9 cellular contexts compared by ENCODE assay signal in genomic region chr22:37660709-37661045, GRCh38. TPM values are rescaled to one million over a fixed set of nuclear protein-coding genes. Genes with fewer than 3 reads are reported as not detected.
DNase-seq lines count a peak whose midpoint lies in the region; ATAC-seq, FAIRE-seq and TF ChIP-seq lines count a peak whose summit lies in the region.
"Had no signal": no experiment of that assay in that cellular context is flagged by ENCODE, and none has a peak within 500 bp of the region (broad histone marks: within the 10 kb centered on the region; RNA-seq: fewer than 3 reads in every experiment).

No MANE protein-coding gene starts in this region.

- H3K9me3 Mint-ChIP-seq in CD8-positive, alpha-beta memory T cell: no peaks in the 10 kb centered on the region

- peaks cover 55% of the 10 kb centered on the region for H3K79me2 ChIP-seq in osteoblast (ENCODE audit: insufficient read depth, low read length)

- H2AFZ ChIP-seq in osteoblast (ENCODE audit: low read length): no peak overlapping the region

- H3K4me2 ChIP-seq in osteoblast (ENCODE audit: insufficient read depth, low read length): peak overlapping the region; percentile 18

- H3K27me3 Mint-ChIP-seq in CD8-positive, alpha-beta memory T cell: no peaks in the 10 kb centered on the region

- no peak overlapping the region for H3K4me3 ChIP-seq in CD8-positive, alpha-beta memory T cell (ENCODE audit: low read length)
- H3K4me3 ChIP-seq in MG63 (peak overlapping the region; percentile 0; the same call in 1 of the 2 replicates), osteoblast (ENCODE audit: insufficient read depth, low read length) (no peak overlapping the region)

- H3K27ac Mint-ChIP-seq in CD8-positive, alpha-beta memory T cell: peak overlapping the region in 3 of 8 donors; percentile 56 to 83 (median 61)

- no peak for TF ChIP-seq POLR2A in GM12892 (IDR thresholded peaks at IDR 0.05; ENCODE audit: low read depth, low read length)

- no peak for DNase-seq in CD8-positive, alpha-beta memory T cell
- DNase-seq in MG63 (no peak), osteoblast (ENCODE audit: insufficient read length, low spot score, missing footprints) (no peak), GM12892 (ENCODE audit: insufficient read length) (no peak), cerebellar cortex (ENCODE audit: low spot score) (no peak)
- DNase-seq in activated effector memory CD4-positive, alpha-beta T cell treated with Interleukin-2 at 50 U/mL for 16 hours: no peak
- DNase-seq: GOT3 had no signal

- H3K9me3 ChIP-seq in CD8-positive, alpha-beta memory T cell (ENCODE audit: low read length): no peaks in the 10 kb centered on the region
- H3K9me3 ChIP-seq in MG63: no peaks in the 10 kb centered on the region
- H3K9me3 ChIP-seq in osteoblast (ENCODE audit: low read depth, low read length): no peaks in the 10 kb centered on the region

- peaks cover 34 to 47% (median 36%) of the 10 kb centered on the region in 3 donors for H3K4me1 Mint-ChIP-seq in CD8-positive, alpha-beta memory T cell

- H3K4me3 Mint-ChIP-seq in CD8-positive, alpha-beta memory T cell: peak overlapping the region in 6 of 7 donors; percentile 34 to 81 (median 78)

- POLR2A ChIA-PET in CD8-positive, alpha-beta memory T cell (lab: Charles Lee): interaction anchor here (1.1 to 3.8 kb wide), 3 partner anchors 14 to 15 kb away, joined by 3 to 59 read pairs (median 5); partner anchors contain the start of gene LGALS1

- CTCF ChIA-PET in CD8-positive, alpha-beta memory T cell (lab: Charles Lee): interaction anchor here (1.2 to 20.3 kb wide), 9 partner anchors 9 to 203 kb away, joined by 4 to 285 read pairs (median 6); partner anchors contain the start of genes GGA1, LGALS1, NOL12 and SH3BP1

- H3K36me3 ChIP-seq in CD8-positive, alpha-beta memory T cell (ENCODE audit: insufficient read depth, low read length): no peaks in the 10 kb centered on the region
- H3K36me3 ChIP-seq in MG63 (peaks cover 11% of the 10 kb centered on the region), osteoblast (ENCODE audit: insufficient read depth, low read length) (no peaks in the 10 kb centered on the region)

- FAIRE-seq in GM12892 (lab: Jason Lieb, UNC): no peak

- no peaks in the 10 kb centered on the region for H3K27me3 ChIP-seq in CD8-positive, alpha-beta memory T cell (ENCODE audit: insufficient read depth, low read length, poor library complexity, severe bottlenecking)
- no peaks in the 10 kb centered on the region for H3K27me3 ChIP-seq in MG63
- H3K27me3 ChIP-seq in osteoblast (ENCODE audit: insufficient read depth, low read length): no peaks in the 10 kb centered on the region

- H4K20me1 ChIP-seq in osteoblast (ENCODE audit: insufficient read depth, low read length): peaks cover 19% of the 10 kb centered on the region

- no peak for TF ChIP-seq CTCF in osteoblast (IDR thresholded peaks at IDR 0.05; ENCODE audit: extremely low read depth, low read depth, low read length)

- peaks cover 31% of the 10 kb centered on the region for H3K4me1 ChIP-seq in CD8-positive, alpha-beta memory T cell (ENCODE audit: insufficient read depth, low read length)
- peaks cover 27% of the 10 kb centered on the region for H3K4me1 ChIP-seq in osteoblast (ENCODE audit: insufficient read depth, low read length)

- H3K27ac ChIP-seq in CD8-positive, alpha-beta memory T cell (ENCODE audit: low read depth, low read length): peak overlapping the region; percentile 6
- H3K27ac ChIP-seq in cingulate gyrus (ENCODE audit: low read depth, low read length) (peak overlapping the region; percentile 63), osteoblast (ENCODE audit: low read depth, low read length) (peak overlapping the region; percentile 86)

- H3K36me3 Mint-ChIP-seq in CD8-positive, alpha-beta memory T cell: peaks cover 0 to 11% (median 0%) of the 10 kb centered on the region in 3 donors

- no peak for ATAC-seq in GM19467 (IDR thresholded peaks at IDR 0.05; ENCODE audit: unreplicated experiment)

RNA-seq across cellular contexts. Expression of gene PDXP, which starts 2.2 kb away (rescaled TPM):
- total RNA-seq in CD8-positive, alpha-beta memory T cell: 10 to 100 TPM; 36.0 to 37.8 TPM
- polyA plus RNA-seq in CD8-positive, alpha-beta memory T cell: 7.1 TPM
- 18.0 and 24.2 TPM in 2 replicates for total RNA-seq in MG63 (2014; rRNA removed; shearing (Covaris generic); ENCODE audit: low replicate concordance)
- 5.0 and 5.8 TPM in 2 replicates for total RNA-seq in osteoblast
- polyA plus RNA-seq in GM12892 (2012; ENCODE audit: missing spikeins): 31.5 TPM

RNA-seq across cellular contexts. Expression of gene LGALS1, which starts 14.8 kb away (rescaled TPM):
- 100 to 1,000 TPM; 204 to 223 TPM for total RNA-seq in CD8-positive, alpha-beta memory T cell
- 182 TPM for polyA plus RNA-seq in CD8-positive, alpha-beta memory T cell
- 3,913 and 4,947 TPM in 2 replicates for total RNA-seq in MG63 (2014; rRNA removed; shearing (Covaris generic); ENCODE audit: low replicate concordance)
- 3,004 and 3,217 TPM in 2 replicates for total RNA-seq in osteoblast
- 993 TPM for polyA plus RNA-seq in GM12892 (2012; ENCODE audit: missing spikeins)

RNA-seq across cellular contexts. Expression of gene SH3BP1, which starts 21.2 kb away (rescaled TPM):
- total RNA-seq in CD8-positive, alpha-beta memory T cell: 10 to 100 TPM; 93.1 to 94.6 TPM
- polyA plus RNA-seq in CD8-positive, alpha-beta memory T cell: 32.3 TPM
- total RNA-seq in MG63 (2014; rRNA removed; shearing (Covaris generic); ENCODE audit: low replicate concordance): 0.95 TPM in 1 of 2 replicates, not detected in the other
- total RNA-seq in osteoblast: 4.1 and 4.7 TPM in 2 replicates
- polyA plus RNA-seq in GM12892 (2012; ENCODE audit: missing spikeins): 35.9 TPM

RNA-seq across cellular contexts. Expression of gene NOL12, which starts 25.5 kb away (rescaled TPM):
- 10 to 100 TPM; 53.6 to 57.2 TPM for total RNA-seq in CD8-positive, alpha-beta memory T cell
- 38.3 TPM for polyA plus RNA-seq in CD8-positive, alpha-beta memory T cell
- 61.0 and 111 TPM in 2 replicates for total RNA-seq in MG63 (2014; rRNA removed; shearing (Covaris generic); ENCODE audit: low replicate concordance)
- total RNA-seq in osteoblast: 8.8 and 9.0 TPM in 2 replicates
- 18.5 TPM for polyA plus RNA-seq in GM12892 (2012; ENCODE audit: missing spikeins)

RNA-seq across cellular contexts. Expression of gene TRIOBP, which starts 36.2 kb away (rescaled TPM):
- total RNA-seq in CD8-positive, alpha-beta memory T cell: 10 to 100 TPM; 26.1 to 26.7 TPM
- polyA plus RNA-seq in CD8-positive, alpha-beta memory T cell: 13.6 TPM
- 154 and 194 TPM in 2 replicates for total RNA-seq in MG63 (2014; rRNA removed; shearing (Covaris generic); ENCODE audit: low replicate concordance)
- total RNA-seq in osteoblast: 144 and 162 TPM in 2 replicates
- 9.2 TPM for polyA plus RNA-seq in GM12892 (2012; ENCODE audit: missing spikeins)

Comparison
In these comparisons a context has a peak if more than half of its experiments do, and no peak if none do; other contexts are left out.
1. H3K27ac ChIP-seq: peak in every context shown above with its lines; median percentile 86 in osteoblast; 63 in cingulate gyrus; 6 in CD8-positive, alpha-beta memory T cell.
2. RNA of gene LGALS1, which starts 14.8 kb away (total RNA-seq): 3,913 to 4,947 TPM in MG63 and 3,004 to 3,217 TPM in osteoblast; 204 to 223 TPM in CD8-positive, alpha-beta memory T cell; every median in the first group is over 10 times any median in the second.
3. RNA of gene SH3BP1, which starts 21.2 kb away (total RNA-seq): 93.1 to 94.6 TPM in CD8-positive, alpha-beta memory T cell; 4.1 to 4.7 TPM in osteoblast and 0.95 TPM in MG63; every median in the first group is over 10 times any median in the second.